25 cellular contexts compared by ENCODE assay signal in genomic region chr4:155179216-155179615, GRCh38. TPM values are rescaled to one million over a fixed set of nuclear protein-coding genes. Genes with fewer than 3 reads are reported as not detected.
A peak's percentile ranks its signal among the peaks of the same experiment; 100 is the strongest.
DNase-seq lines count a peak whose midpoint lies in the region; TF ChIP-seq lines count a peak whose summit lies in the region.
"Had no signal": no experiment of that assay in that cellular context is flagged by ENCODE, and none has a peak within 500 bp of the region (broad histone marks: within the 10 kb centered on the region; RNA-seq: fewer than 3 reads in every experiment).

No MANE protein-coding gene starts in this region.

- no peak overlapping the region for H3K9ac ChIP-seq in adipocyte (ENCODE audit: low read length)
- H3K9ac ChIP-seq in fibroblast of lung (ENCODE audit: insufficient read depth, low read length): no peak overlapping the region
- H3K9ac ChIP-seq: GM23248, KMS-11 had no signal

- H3K27me3 ChIP-seq in adipocyte (replicated peaks; ENCODE audit: control insufficient read depth, insufficient read depth, low read length) (no peaks in the 10 kb centered on the region), fibroblast of lung (ENCODE audit: control insufficient read depth, insufficient read depth, low read length) (no peaks in the 10 kb centered on the region)
- H3K27me3 ChIP-seq: tibial artery had no signal

- peaks cover 3% of the 10 kb centered on the region for H3K4me1 ChIP-seq in adipocyte (ENCODE audit: control insufficient read depth, insufficient read depth, low read length)
- no peaks in the 10 kb centered on the region for H3K4me1 ChIP-seq in fibroblast of lung (ENCODE audit: control insufficient read depth, extremely low read depth, insufficient read depth, low read length)
- H3K4me1 ChIP-seq: tibial artery had no signal

- peak; percentile 50 for DNase-seq in adipocyte (ENCODE audit: low read depth)
- peak; percentile 6 to 80 for DNase-seq in fibroblast of lung (ENCODE audit: low read depth in 2 of 2)
- peak; percentile 80 for DNase-seq in retinal pigment epithelial cell (ENCODE audit: low read depth)
- DNase-seq in GOT3 (lab: John Stamatoyannopoulos, UW): no peak
- DNase-seq in GM13977 (ENCODE audit: low spot score): no peak
- DNase-seq in head of caudate nucleus: no peak
- DNase-seq: CD8-positive, alpha-beta T cell; DND-41; glutamatergic neuron; GM23248; left ventricle myocardium superior; mucosa of descending colon; NCI-H1048; NCI-H510A; stimulated activated CD4-positive, alpha-beta T cell treated with anti-CD3 and anti-CD28 coated beads, Interleukin-2, amount 100 ng/mL, for 48 hours; stimulated activated naive CD8-positive, alpha-beta T cell treated with anti-CD3 and anti-CD28 coated beads, Interleukin-15, Interleukin-2, amounts not matched to agents 100 U/mL and 50 U/mL, for 24 hours; tibial artery had no signal

- H3K79me2 ChIP-seq in fibroblast of lung (ENCODE audit: control insufficient read depth, insufficient read depth, low read length): no peaks in the 10 kb centered on the region

- no peak overlapping the region for H2AFZ ChIP-seq in fibroblast of lung (ENCODE audit: low read length)
- H2AFZ ChIP-seq: GM23248 had no signal

- no peak for TF ChIP-seq EP300 in Ishikawa (IDR thresholded peaks at IDR 0.05; ENCODE audit: borderline replicate concordance)

- H3K36me3 ChIP-seq in adipocyte (ENCODE audit: control insufficient read depth, insufficient read depth, low read length, severe bottlenecking) (no peaks in the 10 kb centered on the region), fibroblast of lung (ENCODE audit: control insufficient read depth, insufficient read depth, low read length) (no peaks in the 10 kb centered on the region)
- H3K36me3 ChIP-seq: tibial artery had no signal

- H4K20me1 ChIP-seq in fibroblast of lung (ENCODE audit: control insufficient read depth, extremely low read depth, insufficient read depth, low read length): no peaks in the 10 kb centered on the region

- intact Hi-C loops in head of caudate nucleus (cut with DNase I): no loop called here

- H3K9me3 ChIP-seq in adipocyte (ENCODE audit: control insufficient read depth, low read length) (no peaks in the 10 kb centered on the region), fibroblast of lung (ENCODE audit: control insufficient read depth, insufficient read depth, low read depth, low read length) (no peaks in the 10 kb centered on the region)
- H3K9me3 ChIP-seq: mucosa of descending colon, tibial artery had no signal

- H3K27ac ChIP-seq in fibroblast of lung (ENCODE audit: insufficient read depth, low read length): no peak overlapping the region
- H3K27ac ChIP-seq: GM23248, KMS-11, skin epidermis, tibial artery had no signal

- no peak overlapping the region for H3K4me2 ChIP-seq in fibroblast of lung (ENCODE audit: extremely low read depth, insufficient read depth, low read length)
- H3K4me2 ChIP-seq: KMS-11 had no signal

- in situ Hi-C loops in GM13977 (cut with MboI; ENCODE audit: low pct_unique_long_range_greater_than_20kb, low sequenced_read_pairs, unreplicated experiment): no loop called here

- H3K4me3 ChIP-seq in adipocyte (ENCODE audit: low read length) (no peak overlapping the region), fibroblast of lung (replicated peaks in 1 of 4; ENCODE audit: control extremely low read depth in 1 of 4, insufficient read depth in 1 of 4, low read depth in 3 of 4, low read length in 4 of 4) (no peak overlapping the region), retinal pigment epithelial cell (ENCODE audit: low read length) (no peak overlapping the region)
- H3K4me3 ChIP-seq: GM23248, mucosa of descending colon, skin epidermis, tibial artery had no signal

- no peak for TF ChIP-seq RAD21 in Ishikawa (IDR thresholded peaks at IDR 0.05; ENCODE audit: low read depth)

- TF ChIP-seq CTCF in fibroblast of lung (conservative IDR thresholded peaks at IDR 0.05 in 1 of 2, IDR thresholded peaks at IDR 0.05 in 1 of 2; ENCODE audit: low read depth in 1 of 2, low read length in 2 of 2) (no peak), retinal pigment epithelial cell (conservative IDR thresholded peaks at IDR 0.05; ENCODE audit: low read depth, low read length) (no peak), GM13977 (IDR thresholded peaks at IDR 0.05; ENCODE audit: extremely low read depth, insufficient read depth, missing control alignments) (no peak)

TF ChIP-seq in Ishikawa, 13 proteins besides CTCF, POLR2A, EP300 and RAD21:
- TF ChIP-seq ZBTB7A (IDR thresholded peaks at IDR 0.05; ENCODE audit: low read depth): no peak
- TF ChIP-seq CEBPB (IDR thresholded peaks at IDR 0.05): peak; percentile 40; the same call in 1 of the 2 replicates
- no peak for TF ChIP-seq MAX (IDR thresholded peaks at IDR 0.05)
- TF ChIP-seq NFIC (IDR thresholded peaks at IDR 0.05): peak; percentile 83
- TF ChIP-seq FOXM1 (IDR thresholded peaks at IDR 0.05; ENCODE audit: borderline replicate concordance, low read depth): no peak
- TF ChIP-seq YY1 (IDR thresholded peaks at IDR 0.05; ENCODE audit: low read depth): no peak
- TF ChIP-seq CREB1 (IDR thresholded peaks at IDR 0.05; ENCODE audit: low read depth): no peak

RNA-seq across cellular contexts. Expression of gene NPY2R, which starts 29.2 kb away (rescaled TPM):
- not detected in 2 replicates for total RNA-seq in fibroblast of lung
- not detected in 2 replicates for polyA plus RNA-seq in fibroblast of lung
- polyA plus RNA-seq in fibroblast of lung (2012): not detected in 2 replicates
- polyA minus RNA-seq in fibroblast of lung (ENCODE audit: low replicate concordance): not detected in 2 replicates
- total RNA-seq: activated naive CD4-positive, alpha-beta T cell treated with anti-CD3 and anti-CD28 coated beads, Interleukin-2, amount 50 U/mL, for 72 hours; activated T-helper 1 cell treated with anti-CD3 and anti-CD28 coated beads, Interleukin-12 subunit alpha, Interleukin-12 subunit beta, Interleukin-2, Interleukin-4 antibody, amounts not matched to agents 30 ng/mL and 10 ng/mL and 1 ng/mL, durations not matched to agents 14 hours and 24 hours and 36 hours; CD8-positive, alpha-beta T cell; GM23248; HT-29; left ventricle myocardium superior; Right ventricle myocardium inferior had no signal
- polyA plus RNA-seq: esophagus, GM23248 had no signal

Comparison
In these comparisons a context has a peak if more than half of its experiments do, and no peak if none do; other contexts are left out.
1. DNase-seq: peak in adipocyte (single experiment), fibroblast of lung (2 of 2) and retinal pigment epithelial cell (single experiment); none in GOT3 (single experiment), GM13977 (single experiment) and head of caudate nucleus (0 of 42).